Comparison of ENCODE assay signal across 18 cellular contexts in genomic region chr5:11370985-11371384, GRCh38.
A peak's percentile ranks its signal among the peaks of the same experiment; 100 is the strongest.
DNase-seq lines count a peak whose midpoint lies in the region; ATAC-seq, FAIRE-seq and TF ChIP-seq lines count a peak whose summit lies in the region.
"Had no signal": no experiment of that assay in that cellular context is flagged by ENCODE, and none has a peak within 500 bp of the region (broad histone marks: within the 10 kb centered on the region; RNA-seq: fewer than 3 reads in every experiment).

No MANE protein-coding gene starts in this region.

- FAIRE-seq in islet of Langerhans (lab: Jason Lieb, UNC) (peak; percentile 85), small intestine (lab: Jason Lieb, UNC) (no peak)
- FAIRE-seq: GM12891, GM18507, H54 had no signal

- H3K4me3 ChIP-seq in small intestine (ENCODE audit: low read depth in 1 of 2, low read length in 2 of 2): no peak overlapping the region
- H3K4me3 ChIP-seq: HAP-1 had no signal

- H3K27ac ChIP-seq in small intestine (ENCODE audit: low read depth in 1 of 2, low read length in 1 of 2): no peak overlapping the region

- DNase-seq in HuH-7 (ENCODE audit: low spot score) (peak; percentile 33), small intestine (peak; percentile 4), erythroblast (lab: John Stamatoyannopoulos, UW) (no peak), OCI-M2 (lab: John Stamatoyannopoulos, UW; ENCODE audit: unreplicated experiment) (no peak)
- DNase-seq: C1 segment of cervical spinal cord; CD4-positive, alpha-beta memory T cell; COR-L47; DMS153; DMS79 treated with DMSO at 0.1 percent for 48 hours; GF-D8; GOT3; HFFc6 had no signal

- TF ChIP-seq POLR2A in erythroblast (IDR thresholded peaks at IDR 0.05; ENCODE audit: low read length): no peak

- no peaks in the 10 kb centered on the region for H3K9me3 ChIP-seq in small intestine (ENCODE audit: control insufficient read depth, low read depth)
- H3K9me3 ChIP-seq: HAP-1 had no signal

- WGBS in small intestine, 3 donors: 11 to 66% (median 27%) methylated on average over 2 of the region's 2 CpGs

- no peaks in the 10 kb centered on the region for H3K4me1 ChIP-seq in small intestine (ENCODE audit: control insufficient read depth in 2 of 2, insufficient read depth in 1 of 2, low read depth in 1 of 2, low read length in 1 of 2)
- H3K4me1 ChIP-seq: HAP-1 had no signal

- no peak for ATAC-seq in HG03571 (IDR thresholded peaks at IDR 0.05; ENCODE audit: unreplicated experiment)

- no peaks in the 10 kb centered on the region for H3K36me3 ChIP-seq in small intestine (ENCODE audit: control insufficient read depth in 2 of 2, insufficient read depth in 2 of 2, low read length in 2 of 2)
- H3K36me3 ChIP-seq: HAP-1 had no signal

- H3K27me3 ChIP-seq in small intestine (ENCODE audit: control insufficient read depth in 2 of 2, insufficient read depth in 2 of 2, low read length in 2 of 2): peaks cover 0 to 4% of the 10 kb centered on the region in 2 donors

Comparison
In these comparisons a context has a peak if more than half of its experiments do, and no peak if none do; other contexts are left out.
1. DNase-seq: peak in HuH-7 (single experiment) and small intestine (single experiment); none in erythroblast (0 of 2) and OCI-M2 (single experiment).